6 cellular contexts compared by ENCODE assay signal in genomic region chr15:32427635-32428034, GRCh38. TPM values are rescaled to one million over a fixed set of nuclear protein-coding genes. Genes with fewer than 3 reads are reported as not detected.
"Had no signal": no experiment of that assay in that cellular context is flagged by ENCODE, and none has a peak within 500 bp of the region (broad histone marks: within the 10 kb centered on the region; RNA-seq: fewer than 3 reads in every experiment).

No MANE protein-coding gene starts in this region.

RNA-seq across cellular contexts. Expression of gene GOLGA8K, which starts 24.5 kb away (rescaled TPM):
- total RNA-seq: K562, M059J, Right ventricle myocardium inferior had no signal
- polyA plus RNA-seq: IgD-negative memory B cell had no signal

RNA-seq across cellular contexts. Expression of gene GOLGA8O, which starts 27.8 kb away (rescaled TPM):
- total RNA-seq: RPMI7951, SJCRH30 had no signal
- polyA plus RNA-seq: IgD-negative memory B cell had no signal
